Comparison of ENCODE assay signal across 21 cellular contexts in genomic region chr1:33468972-33469371, GRCh38. TPM values are rescaled to one million over a fixed set of nuclear protein-coding genes. Genes with fewer than 3 reads are reported as not detected.
DNase-seq lines count a peak whose midpoint lies in the region; ATAC-seq and TF ChIP-seq lines count a peak whose summit lies in the region.
"Had no signal": no experiment of that assay in that cellular context is flagged by ENCODE, and none has a peak within 500 bp of the region (broad histone marks: within the 10 kb centered on the region; RNA-seq: fewer than 3 reads in every experiment).

No MANE protein-coding gene starts in this region.

- intact Hi-C loops in thyroid gland (cut with DNase I): loop anchor here (5.0 to 10.0 kb wide), 4 partner anchors 102 to 374 kb away; no protein-coding TSS in a partner anchor

- H3K4me3 Mint-ChIP-seq in glutamatergic neuron (ENCODE audit: unreplicated experiment): peak overlapping the region; percentile 7
- H3K4me3 Mint-ChIP-seq: HFFc6 had no signal

- H4K20me1 ChIP-seq in BLaER1: no peaks in the 10 kb centered on the region

- H3K27me3 Mint-ChIP-seq in glutamatergic neuron (ENCODE audit: unreplicated experiment): no peaks in the 10 kb centered on the region

- peak overlapping the region; percentile 79 for H3K4me2 ChIP-seq in BLaER1
- H3K4me2 ChIP-seq: PC-9 had no signal

- no peak overlapping the region for H3K27ac Mint-ChIP-seq in glutamatergic neuron (ENCODE audit: unreplicated experiment)
- H3K27ac Mint-ChIP-seq: HFFc6 had no signal

- peak; percentile 50 for DNase-seq in RPMI7951 (ENCODE audit: low read depth)
- no peak for DNase-seq in glutamatergic neuron
- DNase-seq in thyroid gland: no peak
- DNase-seq in activated naive CD4-positive, alpha-beta T cell treated with anti-CD3 and anti-CD28 coated beads, Interleukin-2, amount 50 U/mL, for 16 hours: no peak
- DNase-seq: DMS53, GDM1, H7, HFFc6, MM.1S, NCI-H1048, NCI-H1417 treated with DMSO at 0.1 percent for 48 hours, NCI-H187, NCI-H510A, PC-9, SIG-M5 had no signal

- TF ChIP-seq POLR2A in thyroid gland (IDR thresholded peaks at IDR 0.05): no peak

- H3K36me3 Mint-ChIP-seq in glutamatergic neuron (ENCODE audit: unreplicated experiment): no peaks in the 10 kb centered on the region

- no peak for TF ChIP-seq CTCF in glutamatergic neuron (IDR thresholded peaks at IDR 0.05; ENCODE audit: partially characterized antibody, unreplicated experiment)
- no peak for TF ChIP-seq CTCF in thyroid gland (IDR thresholded peaks at IDR 0.05)

- H3K27me3 ChIP-seq in BLaER1 (no peaks in the 10 kb centered on the region), rectal smooth muscle tissue (ENCODE audit: control insufficient read depth, insufficient read depth, low read length) (no peaks in the 10 kb centered on the region), thyroid gland (no peaks in the 10 kb centered on the region)

- 85 to 87% methylated on average over 3 of the region's 3 CpGs for WGBS in thyroid gland, 2 donors

- H3K27ac ChIP-seq in BLaER1 (peak overlapping the region; percentile 66), rectal smooth muscle tissue (ENCODE audit: low read depth, low read length) (peak overlapping the region; percentile 1), thyroid gland (no peak overlapping the region)
- H3K27ac ChIP-seq: PC-9, RWPE1 had no signal

- H3K9me3 ChIP-seq in BLaER1: peaks cover 11% of the 10 kb centered on the region
- H3K9me3 ChIP-seq in thyroid gland: no peaks in the 10 kb centered on the region

- H3K4me1 ChIP-seq in BLaER1: peaks cover 91% of the 10 kb centered on the region
- H3K4me1 ChIP-seq in rectal smooth muscle tissue (ENCODE audit: control insufficient read depth, insufficient read depth, low read length): peaks cover 11% of the 10 kb centered on the region
- H3K4me1 ChIP-seq in thyroid gland: peaks cover 11 to 15% of the 10 kb centered on the region in 2 donors

- peak overlapping the region; percentile 28; the same call in 1 of the 2 replicates for H3K9ac ChIP-seq in BLaER1
- no peak overlapping the region for H3K9ac ChIP-seq in rectal smooth muscle tissue (ENCODE audit: low read length)

- no peak overlapping the region for H3K4me3 ChIP-seq in BLaER1
- H3K4me3 ChIP-seq in rectal smooth muscle tissue (ENCODE audit: low read length): no peak overlapping the region
- H3K4me3 ChIP-seq in thyroid gland (replicated peaks in 1 of 3): no peak overlapping the region
- H3K4me3 ChIP-seq: K562, PC-9 had no signal

- H3K36me3 ChIP-seq in BLaER1: no peaks in the 10 kb centered on the region
- no peaks in the 10 kb centered on the region for H3K36me3 ChIP-seq in rectal smooth muscle tissue (ENCODE audit: control insufficient read depth, insufficient read depth, low read length)
- no peaks in the 10 kb centered on the region for H3K36me3 ChIP-seq in thyroid gland

- peaks cover 7% of the 10 kb centered on the region for H3K9me3 Mint-ChIP-seq in glutamatergic neuron (ENCODE audit: unreplicated experiment)
- H3K9me3 Mint-ChIP-seq: HFFc6 had no signal

- H3K4me1 Mint-ChIP-seq in glutamatergic neuron (ENCODE audit: low read depth, unreplicated experiment): peaks cover 21% of the 10 kb centered on the region

- no peak for ATAC-seq in GM21423 (IDR thresholded peaks at IDR 0.05; ENCODE audit: unreplicated experiment)
- ATAC-seq: K562, SK-N-SH treated with all-trans-retinoic acid at 6 μM for 48 hours had no signal

RNA-seq across cellular contexts. Expression of gene ZSCAN20, which starts 3.5 kb away (rescaled TPM):
- 5.5 and 5.6 TPM in 2 replicates for total RNA-seq in RPMI7951 (2014; rRNA removed; shearing (Covaris generic))
- total RNA-seq in glutamatergic neuron (ENCODE audit: unreplicated experiment) (9.7 TPM), thyroid gland (1 to 10 TPM; 5.1 to 8.2 (median 7.0) TPM)

RNA-seq across cellular contexts. Expression of gene PHC2, which starts 38.1 kb away (rescaled TPM):
- total RNA-seq in RPMI7951 (2014; rRNA removed; shearing (Covaris generic)): 124 and 142 TPM in 2 replicates
- total RNA-seq in glutamatergic neuron (ENCODE audit: unreplicated experiment) (287 TPM), thyroid gland (100 to 1,000 TPM in 2 of 4 donors, 10 to 100 TPM in 2; 86.8 to 150 (median 113) TPM)

Comparison
In these comparisons a context has a peak if more than half of its experiments do, and no peak if none do; other contexts are left out.
1. H3K27ac ChIP-seq: peak in BLaER1 (single experiment) and rectal smooth muscle tissue (single experiment); none in thyroid gland (0 of 3).